Comparison of ENCODE assay signal across 10 cellular contexts in genomic region chr15:33994005-33994615, GRCh38. TPM values are rescaled to one million over a fixed set of nuclear protein-coding genes. Genes with fewer than 3 reads are reported as not detected.
A peak's percentile ranks its signal among the peaks of the same experiment; 100 is the strongest.
DNase-seq lines count a peak whose midpoint lies in the region; ATAC-seq and TF ChIP-seq lines count a peak whose summit lies in the region.
"Had no signal": no experiment of that assay in that cellular context is flagged by ENCODE, and none has a peak within 500 bp of the region (broad histone marks: within the 10 kb centered on the region; RNA-seq: fewer than 3 reads in every experiment).

No MANE protein-coding gene starts in this region.

- in situ Hi-C loops in Panc1 (cut with HindIII; ENCODE audit: low pct_unique_long_range_greater_than_20kb, low sequenced_read_pairs), result no loop called here

- DNase-seq in COLO668 (lab: John Stamatoyannopoulos, UW; ENCODE audit: unreplicated experiment) (peak; percentile 42), H4 (ENCODE audit: low spot score) (peak; percentile 48), Panc1 (ENCODE audit: low read depth, low spot score) (no peak), fibroblast of the aortic adventitia (ENCODE audit: low read depth) (peak; percentile 46), cerebellum (ENCODE audit: low spot score) (no peak), SIG-M5 (lab: John Stamatoyannopoulos, UW) (no peak), T-cell (no peak)
- DNase-seq in stimulated activated CD4-positive, alpha-beta T cell treated with anti-CD3 and anti-CD28 coated beads, Interleukin-4, amount 100 ng/mL, for 1 hour, result no peak

- no TSS peak for BruUV-seq in Panc1 (replicated peaks; lab: Mats Ljungman, UMichigan)

- no peaks in the 10 kb centered on the region for H3K36me3 ChIP-seq in Panc1 (ENCODE audit: control insufficient read depth, insufficient read depth, low read length)

- no peak overlapping the region for H3K4me3 Mint-ChIP-seq in T-cell
- H3K4me3 Mint-ChIP-seq: stimulated activated naive CD8-positive, alpha-beta T cell treated with anti-CD3 and anti-CD28 coated beads, Interleukin-15, Interleukin-2, amounts not matched to agents 100 ng/mL and 50 ng/mL, for 24 hours had no signal

- H3K4me3 ChIP-seq in Panc1 (ENCODE audit: low read depth in 2 of 2, low read length in 2 of 2), result no peak overlapping the region
- no peak overlapping the region for H3K4me3 ChIP-seq in fibroblast of the aortic adventitia (ENCODE audit: low read depth, low read length)
- H3K4me3 ChIP-seq: lung had no signal

- ATAC-seq in Panc1 (peak; percentile 86), T-cell (replicated peaks in 1 of 4) (no peak)

- H3K9me3 Mint-ChIP-seq in T-cell, result no peaks in the 10 kb centered on the region
- H3K9me3 Mint-ChIP-seq: stimulated activated naive CD8-positive, alpha-beta T cell treated with anti-CD3 and anti-CD28 coated beads, Interleukin-15, Interleukin-2, amounts not matched to agents 100 ng/mL and 50 ng/mL, for 24 hours had no signal

- peaks cover 4% of the 10 kb centered on the region for H3K36me3 Mint-ChIP-seq in T-cell

- no peaks in the 10 kb centered on the region for H3K4me1 ChIP-seq in Panc1 (ENCODE audit: control insufficient read depth, insufficient read depth, low read length)

- peaks cover 0 to 5% (median 0%) of the 10 kb centered on the region in 3 donors for H3K4me1 Mint-ChIP-seq in T-cell

- no peaks in the 10 kb centered on the region for H3K27me3 Mint-ChIP-seq in T-cell
- H3K27me3 Mint-ChIP-seq: stimulated activated naive CD8-positive, alpha-beta T cell treated with anti-CD3 and anti-CD28 coated beads, Interleukin-15, Interleukin-2, amounts not matched to agents 100 ng/mL and 50 ng/mL, for 24 hours had no signal

- POLR2A ChIA-PET in Panc1 (lab: Charles Lee) (no interaction called here), T-cell (lab: Charles Lee) (no interaction called here)

- TF ChIP-seq CTCF in Panc1 (IDR thresholded peaks at IDR 0.05) (peak; percentile 80), fibroblast of the aortic adventitia (IDR thresholded peaks at IDR 0.05; ENCODE audit: insufficient read depth, low read length) (peak; percentile 64)

- CTCF ChIA-PET in Panc1 (lab: Charles Lee) (interaction anchor here (0.9 kb wide), 1 partner anchor 99 kb away, joined by 4 read pairs; no protein-coding TSS in a partner anchor), T-cell (lab: Charles Lee) (no interaction called here)

- intact Hi-C loops in Panc1 (cut with micrococcal nuclease; ENCODE audit: unreplicated experiment), result loop anchor here (5.0 kb wide), 1 partner anchor 257 kb away; no protein-coding TSS in a partner anchor

- no peaks in the 10 kb centered on the region for H3K9me3 ChIP-seq in Panc1 (ENCODE audit: control insufficient read depth, insufficient read depth, low read depth, low read length)

- H3K27ac Mint-ChIP-seq in T-cell, result no peak overlapping the region
- H3K27ac Mint-ChIP-seq: stimulated activated naive CD8-positive, alpha-beta T cell treated with anti-CD3 and anti-CD28 coated beads, Interleukin-15, Interleukin-2, amounts not matched to agents 100 ng/mL and 50 ng/mL, for 24 hours had no signal

- no peaks in the 10 kb centered on the region for H3K27me3 ChIP-seq in Panc1 (ENCODE audit: control insufficient read depth, insufficient read depth, low read length)

- no peak overlapping the region for H3K27ac ChIP-seq in Panc1 (ENCODE audit: low read length)

RNA-seq across cellular contexts. Expression of gene CHRM5, which starts 25.8 kb away (rescaled TPM):
- not detected in 2 replicates for total RNA-seq in H4 (2014; rRNA removed; shearing (Covaris generic))
- total RNA-seq in Panc1 (2021; ENCODE audit: unreplicated experiment), result not detected
- polyA plus RNA-seq in Panc1 (2012; ENCODE audit: insufficient read length), result not detected
- total RNA-seq in fibroblast of the aortic adventitia (ENCODE audit: low replicate concordance), result not detected in 2 replicates
- 0.27 TPM for total RNA-seq in cerebellum
- not detected for total RNA-seq in T-cell

RNA-seq across cellular contexts. Expression of gene AVEN, which starts 44.9 kb away (rescaled TPM):
- 12.3 and 16.5 TPM in 2 replicates for total RNA-seq in H4 (2014; rRNA removed; shearing (Covaris generic))
- total RNA-seq in Panc1 (2021; ENCODE audit: unreplicated experiment), result 18.4 TPM
- polyA plus RNA-seq in Panc1 (2012; ENCODE audit: insufficient read length), result 16.2 TPM
- 17.2 and 26.8 TPM in 2 replicates for total RNA-seq in fibroblast of the aortic adventitia (ENCODE audit: low replicate concordance)
- total RNA-seq in cerebellum, result 10.2 TPM
- total RNA-seq in T-cell, result 10 to 100 TPM in 1 of 5 donors, 1 to 10 TPM in 4; 7.9 to 10.0 (median 9.7) TPM

Comparison
In these comparisons a context has a peak if more than half of its experiments do, and no peak if none do; other contexts are left out.
1. DNase-seq: peak in COLO668 (single experiment), H4 (single experiment) and fibroblast of the aortic adventitia (single experiment); none in Panc1 (single experiment), cerebellum (single experiment), SIG-M5 (single experiment), T-cell (0 of 34) and stimulated activated CD4-positive, alpha-beta T cell treated with anti-CD3 and anti-CD28 coated beads, Interleukin-4, amount 100 ng/mL, for 1 hour (single experiment).